ENCODE assay signal across 14 cellular contexts in genomic region chr16:67181346-67181745, GRCh38. TPM values are rescaled to one million over a fixed set of nuclear protein-coding genes. Genes with fewer than 3 reads are reported as not detected.
DNase-seq lines count a peak whose midpoint lies in the region; ATAC-seq, FAIRE-seq and TF ChIP-seq lines count a peak whose summit lies in the region.
"Had no signal": no experiment of that assay in that cellular context is flagged by ENCODE, and none has a peak within 500 bp of the region (broad histone marks: within the 10 kb centered on the region; RNA-seq: fewer than 3 reads in every experiment).

No MANE protein-coding gene starts in this region.

- intact Hi-C loops in mammary epithelial cell (cut with micrococcal nuclease), result no loop called here
- intact Hi-C loops in tibial artery (cut with DNase I; ENCODE audit: low total_unique reads), result loop anchor here (10.0 kb wide), 2 partner anchors 157 to 207 kb away; partner anchors contain the start of gene CBFB

- H3K4me1 ChIP-seq in ACC112 (ENCODE audit: control insufficient read depth, insufficient read depth, low read length, unreplicated experiment) (peaks cover 25% of the 10 kb centered on the region), mammary epithelial cell (ENCODE audit: insufficient read depth, low read length) (peaks cover 56% of the 10 kb centered on the region), Karpas-422 (ENCODE audit: low read length) (peaks cover 28% of the 10 kb centered on the region), tibial artery (peaks cover 0 to 47% (median 41%) of the 10 kb centered on the region in 4 donors)

- H2AFZ ChIP-seq in ACC112 (ENCODE audit: low read length, unreplicated experiment), result no peak overlapping the region
- no peak overlapping the region for H2AFZ ChIP-seq in mammary epithelial cell (ENCODE audit: low read depth, low read length)
- H2AFZ ChIP-seq in Karpas-422 (ENCODE audit: low read length), result no peak overlapping the region

- H4K20me1 ChIP-seq in mammary epithelial cell (ENCODE audit: insufficient read depth, low read length) (no peaks in the 10 kb centered on the region), Karpas-422 (ENCODE audit: insufficient read depth, low read depth, low read length) (peaks cover 17% of the 10 kb centered on the region; the same call in 1 of the 2 replicates)

- H3K4me2 ChIP-seq in mammary epithelial cell (ENCODE audit: insufficient read depth, low read depth, low read length) (no peak overlapping the region), Karpas-422 (ENCODE audit: low read depth, low read length, poor library complexity, severe bottlenecking) (no peak overlapping the region)

- H3K36me3 ChIP-seq in ACC112 (ENCODE audit: insufficient read depth, low read length) (no peaks in the 10 kb centered on the region), mammary epithelial cell (ENCODE audit: insufficient read depth, low read length) (no peaks in the 10 kb centered on the region), Karpas-422 (ENCODE audit: insufficient read depth, low read length) (no peaks in the 10 kb centered on the region), tibial artery (peaks cover 0 to 4% (median 0%) of the 10 kb centered on the region in 3 donors)

- no peak overlapping the region for H3K9ac ChIP-seq in mammary epithelial cell (ENCODE audit: insufficient read depth, low read length)
- H3K9ac ChIP-seq in Karpas-422 (ENCODE audit: low read length), result no peak overlapping the region

- H3K9me3 ChIP-seq in mammary epithelial cell (replicated peaks; ENCODE audit: insufficient read depth, low read length), result no peaks in the 10 kb centered on the region
- no peaks in the 10 kb centered on the region for H3K9me3 ChIP-seq in Karpas-422 (ENCODE audit: low read length)
- H3K9me3 ChIP-seq in tibial artery, result no peaks in the 10 kb centered on the region

- dilution Hi-C loops in mammary epithelial cell (cut with HindIII; ENCODE audit: low sequenced_read_pairs), result loop anchor here (5.0 kb wide), 1 partner anchor 39 kb away; no protein-coding TSS in a partner anchor

- in situ Hi-C loops in mammary epithelial cell (cut with MboI; ENCODE audit: low sequenced_read_pairs in 2 of 2), result no loop called here

- no peak for TF ChIP-seq POLR2A in H54 (IDR thresholded peaks at IDR 0.05; ENCODE audit: low read depth, low read length)

- no peak for TF ChIP-seq CTCF in mammary epithelial cell (conservative IDR thresholded peaks at IDR 0.05 in 1 of 2, IDR thresholded peaks at IDR 0.05 in 1 of 2; ENCODE audit: extremely low read depth in 1 of 2, insufficient read depth in 1 of 2, low read depth in 1 of 2, low read length in 2 of 2)
- no peak for TF ChIP-seq CTCF in tibial artery (IDR thresholded peaks at IDR 0.05)

- H3K27ac ChIP-seq in ACC112 (ENCODE audit: low read depth, low read length) (peak overlapping the region; percentile 51), mammary epithelial cell (ENCODE audit: insufficient read depth, low read depth, low read length) (no peak overlapping the region), Karpas-422 (ENCODE audit: low read length) (no peak overlapping the region), tibial artery (no peak overlapping the region)

- peaks cover 11% of the 10 kb centered on the region for H3K79me2 ChIP-seq in ACC112 (ENCODE audit: control insufficient read depth, insufficient read depth, low read length, unreplicated experiment)
- H3K79me2 ChIP-seq in mammary epithelial cell (ENCODE audit: insufficient read depth, low read length), result peaks cover 23% of the 10 kb centered on the region
- no peaks in the 10 kb centered on the region for H3K79me2 ChIP-seq in Karpas-422 (ENCODE audit: low read length)

- H3K27me3 ChIP-seq in ACC112 (ENCODE audit: insufficient read depth, low read length) (no peaks in the 10 kb centered on the region), mammary epithelial cell (ENCODE audit: insufficient read depth, low read length) (no peaks in the 10 kb centered on the region), Karpas-422 (ENCODE audit: low read length) (no peaks in the 10 kb centered on the region), tibial artery (no peaks in the 10 kb centered on the region)

- FAIRE-seq in H54 (lab: Jason Lieb, UNC), result peak; percentile 65
- FAIRE-seq: colon, HTR-8/SVneo had no signal

- H3K9me2 ChIP-seq in Karpas-422 (replicated peaks; ENCODE audit: insufficient read depth, low read length), result no peaks in the 10 kb centered on the region

- WGBS in mammary epithelial cell (ENCODE audit: low coverage, missing lambda C conversion rate), result 59% methylated on average over 2 of the region's 2 CpGs

- no TSS peak for BruUV-seq in mammary epithelial cell (replicated peaks; lab: Mats Ljungman, UMichigan)

- ATAC-seq in HG03175 (IDR thresholded peaks at IDR 0.05; ENCODE audit: unreplicated experiment), result no peak
- ATAC-seq: activated T-helper 17 cell treated with anti-CD3 and anti-CD28 coated beads, Interleukin-2, amount 50 U/mL, for 72 hours had no signal

- H3K4me3 ChIP-seq in ACC112 (ENCODE audit: low read depth, low read length) (peak overlapping the region; percentile 62), mammary epithelial cell (replicated peaks in 1 of 3; ENCODE audit: insufficient read depth in 1 of 3, low read depth in 2 of 3, low read length in 3 of 3) (no peak overlapping the region), Karpas-422 (ENCODE audit: low read length) (no peak overlapping the region), tibial artery (no peak overlapping the region)

- CTCF ChIA-PET in mammary epithelial cell (lab: Charles Lee; ENCODE audit: low non-redundant PET), result no interaction called here

- DNase-seq in H54 (ENCODE audit: insufficient read length, low spot score), result peak; percentile 95
- peak; percentile 39 for DNase-seq in mammary epithelial cell
- peak; percentile 41 for DNase-seq in medulla oblongata (ENCODE audit: extremely low spot score)
- DNase-seq in Karpas-422, result no peak
- DNase-seq in tibial artery, result no peak
- DNase-seq in stimulated activated CD4-positive, alpha-beta T cell treated with anti-CD3 and anti-CD28 coated beads, Interleukin-4, amount 100 ng/mL, for 1 hour, result no peak
- DNase-seq: activated B cell treated with CpG ODN at 0.5 μM for 24 hours, SHP77 treated with DMSO at 0.1 percent for 48 hours had no signal

RNA-seq across cellular contexts. Expression of gene MATCAP1, which starts 2.4 kb away (rescaled TPM):
- total RNA-seq in mammary epithelial cell, result 10 to 100 TPM in 1 of 2 donors, 1 to 10 TPM in 1; 8.0 to 24.9 TPM
- 12.1 TPM for polyA plus RNA-seq in mammary epithelial cell
- polyA minus RNA-seq in mammary epithelial cell, result 3.9 TPM
- total RNA-seq in Karpas-422 (2014; rRNA removed; shearing (Covaris generic); ENCODE audit: low replicate concordance), result 6.8 and 16.9 TPM in 2 replicates

RNA-seq across cellular contexts. Expression of gene EXOC3L1, which starts 8.6 kb away (rescaled TPM):
- not detected for total RNA-seq in mammary epithelial cell
- 0.03 TPM for polyA plus RNA-seq in mammary epithelial cell
- not detected for polyA minus RNA-seq in mammary epithelial cell
- not detected in 2 replicates for total RNA-seq in Karpas-422 (2014; rRNA removed; shearing (Covaris generic); ENCODE audit: low replicate concordance)
- total RNA-seq: activated B cell treated with CpG ODN at 0.5 μM for 24 hours had no signal

RNA-seq across cellular contexts. Expression of gene E2F4, which starts 10.6 kb away (rescaled TPM):
- 10 to 100 TPM; 48.8 to 64.4 TPM for total RNA-seq in mammary epithelial cell
- 88.7 TPM for polyA plus RNA-seq in mammary epithelial cell
- polyA minus RNA-seq in mammary epithelial cell, result 115 TPM
- 109 and 171 TPM in 2 replicates for total RNA-seq in Karpas-422 (2014; rRNA removed; shearing (Covaris generic); ENCODE audit: low replicate concordance)

RNA-seq across cellular contexts. Expression of gene NOL3, which starts 11.0 kb away (rescaled TPM):
- 10 to 100 TPM; 30.0 to 41.9 TPM for total RNA-seq in mammary epithelial cell
- 22.1 TPM for polyA plus RNA-seq in mammary epithelial cell
- polyA minus RNA-seq in mammary epithelial cell, result 5.8 TPM
- total RNA-seq in Karpas-422 (2014; rRNA removed; shearing (Covaris generic); ENCODE audit: low replicate concordance), result 0.15 and 1.8 TPM in 2 replicates

RNA-seq across cellular contexts. Expression of gene HSF4, which starts 16.8 kb away (rescaled TPM):
- 10 to 100 TPM in 1 of 2 donors, 1 to 10 TPM in 1; 2.3 to 19.9 TPM for total RNA-seq in mammary epithelial cell
- 3.6 TPM for polyA plus RNA-seq in mammary epithelial cell
- polyA minus RNA-seq in mammary epithelial cell, result 1.8 TPM
- total RNA-seq in Karpas-422 (2014; rRNA removed; shearing (Covaris generic); ENCODE audit: low replicate concordance), result 12.4 and 15.2 TPM in 2 replicates
- polyA plus RNA-seq: CD14-positive monocyte had no signal

Comparison
In these comparisons a context has a peak if more than half of its experiments do, and no peak if none do; other contexts are left out.
1. DNase-seq: peak in H54 (single experiment), mammary epithelial cell (single experiment) and medulla oblongata (single experiment); none in Karpas-422 (single experiment), tibial artery (0 of 2) and stimulated activated CD4-positive, alpha-beta T cell treated with anti-CD3 and anti-CD28 coated beads, Interleukin-4, amount 100 ng/mL, for 1 hour (single experiment).